8 cellular contexts compared by ENCODE assay signal in genomic region chr5:172868436-172868923, GRCh38. TPM values are rescaled to one million over a fixed set of nuclear protein-coding genes. Genes with fewer than 3 reads are reported as not detected.
DNase-seq lines count a peak whose midpoint lies in the region; ATAC-seq and TF ChIP-seq lines count a peak whose summit lies in the region.

No MANE protein-coding gene starts in this region.

- peaks cover 3% of the 10 kb centered on the region for H3K36me3 Mint-ChIP-seq in nephron (ENCODE audit: low read depth)
- no peaks in the 10 kb centered on the region for H3K36me3 Mint-ChIP-seq in activated CD4-positive, alpha-beta memory T cell treated with anti-CD3 and anti-CD28 coated beads, Interleukin-2, amount 10 ng/mL, durations not matched to agents 7 days and 5 days (ENCODE audit: low read depth)

- no peak overlapping the region for H3K9ac ChIP-seq in duodenal mucosa (ENCODE audit: low read depth in 1 of 2, low read length in 2 of 2)

- H3K9me3 Mint-ChIP-seq in nephron = no peaks in the 10 kb centered on the region
- no peaks in the 10 kb centered on the region for H3K9me3 Mint-ChIP-seq in activated CD4-positive, alpha-beta memory T cell treated with anti-CD3 and anti-CD28 coated beads, Interleukin-2, amount 10 ng/mL, durations not matched to agents 7 days and 5 days

- no peak for DNase-seq in left ventricle myocardium inferior
- DNase-seq in Right ventricle myocardium inferior (ENCODE audit: missing footprints) = no peak
- no peak for DNase-seq in aorta
- no peak for DNase-seq in activated CD4-positive, alpha-beta memory T cell treated with anti-CD3 and anti-CD28 coated beads, Interleukin-2, amount 10 ng/mL, durations not matched to agents 7 days and 5 days
- no peak for DNase-seq in NCI-H1092 treated with DMSO at 0.1 percent for 48 hours (lab: John Stamatoyannopoulos, UW)

- H3K9me3 ChIP-seq in left ventricle myocardium inferior (replicated peaks) = no peaks in the 10 kb centered on the region
- H3K9me3 ChIP-seq in duodenal mucosa (ENCODE audit: control insufficient read depth in 1 of 2, low read length in 2 of 2) = no peaks in the 10 kb centered on the region
- no peaks in the 10 kb centered on the region for H3K9me3 ChIP-seq in aorta (ENCODE audit: control insufficient read depth, low read length)

- H3K27ac Mint-ChIP-seq in nephron = peak overlapping the region in 2 of 3 experiments; percentile 73 to 75
- no peak overlapping the region for H3K27ac Mint-ChIP-seq in activated CD4-positive, alpha-beta memory T cell treated with anti-CD3 and anti-CD28 coated beads, Interleukin-2, amount 10 ng/mL, durations not matched to agents 7 days and 5 days

- H3K36me3 ChIP-seq in left ventricle myocardium inferior (no peaks in the 10 kb centered on the region), duodenal mucosa (ENCODE audit: control insufficient read depth in 1 of 2, insufficient read depth in 2 of 2, low read length in 2 of 2) (peaks cover 0 to 10% of the 10 kb centered on the region in 2 donors), aorta (ENCODE audit: control insufficient read depth in 1 of 2, insufficient read depth in 2 of 2, low read length in 1 of 2) (peaks cover 0 to 1% of the 10 kb centered on the region in 2 donors)

- POLR2A ChIA-PET in activated CD4-positive, alpha-beta memory T cell treated with anti-CD3 and anti-CD28 coated beads, Interleukin-2, amount 10 ng/mL, durations not matched to agents 7 days and 5 days (lab: Charles Lee) = no interaction called here

- WGBS in aorta, 2 donors = 32 to 37% methylated on average over 9 of the region's 9 CpGs

- ATAC-seq in Right ventricle myocardium inferior (no peak), aorta (ENCODE audit: low FRiP score) (no peak), HG03378 (IDR thresholded peaks at IDR 0.05; ENCODE audit: unreplicated experiment) (no peak)

- H3K4me1 ChIP-seq in left ventricle myocardium inferior = peaks cover 93% of the 10 kb centered on the region
- peaks cover 19 to 30% of the 10 kb centered on the region in 2 donors for H3K4me1 ChIP-seq in duodenal mucosa (ENCODE audit: control insufficient read depth in 1 of 2, insufficient read depth in 2 of 2, low read length in 2 of 2)
- H3K4me1 ChIP-seq in aorta (ENCODE audit: control insufficient read depth in 1 of 2, insufficient read depth in 2 of 2, low read length in 2 of 2) = peaks cover 3 to 4% of the 10 kb centered on the region in 2 donors

- peaks cover 44% of the 10 kb centered on the region for H3K4me1 Mint-ChIP-seq in nephron
- H3K4me1 Mint-ChIP-seq in activated CD4-positive, alpha-beta memory T cell treated with anti-CD3 and anti-CD28 coated beads, Interleukin-2, amount 10 ng/mL, durations not matched to agents 7 days and 5 days = peaks cover 10% of the 10 kb centered on the region

- H3K27me3 ChIP-seq in left ventricle myocardium inferior (ENCODE audit: low read depth) = no peaks in the 10 kb centered on the region
- no peaks in the 10 kb centered on the region for H3K27me3 ChIP-seq in duodenal mucosa (ENCODE audit: control insufficient read depth in 1 of 2, insufficient read depth in 2 of 2, low read length in 2 of 2)
- no peaks in the 10 kb centered on the region for H3K27me3 ChIP-seq in aorta (ENCODE audit: control insufficient read depth in 1 of 2, insufficient read depth in 2 of 2, low read length in 1 of 2)

- intact Hi-C loops in left ventricle myocardium inferior (cut with micrococcal nuclease) = loop anchor here (2.0 kb wide), 1 partner anchor 98 kb away; the partner anchor contains the start of gene DUSP1
- intact Hi-C loops in Right ventricle myocardium inferior (cut with DNase I) = no loop called here
- intact Hi-C loops in aorta (cut with DNase I) = loop anchor here in 1 of 2 donors (2.0 to 5.0 kb wide), 3 partner anchors 79 to 151 kb away; no protein-coding TSS in a partner anchor

- TF ChIP-seq CTCF in left ventricle myocardium inferior (IDR thresholded peaks at IDR 0.05; ENCODE audit: borderline replicate concordance) (no peak), nephron (IDR thresholded peaks at IDR 0.05; ENCODE audit: unreplicated experiment in 3 of 3) (no peak)

- CTCF ChIA-PET in activated CD4-positive, alpha-beta memory T cell treated with anti-CD3 and anti-CD28 coated beads, Interleukin-2, amount 10 ng/mL, durations not matched to agents 7 days and 5 days (lab: Charles Lee) = no interaction called here

- H3K4me3 ChIP-seq in left ventricle myocardium inferior (peak overlapping the region; percentile 26), duodenal mucosa (ENCODE audit: low read depth in 1 of 2, low read length in 2 of 2) (no peak overlapping the region), aorta (ENCODE audit: low read length in 2 of 2) (no peak overlapping the region)

- H3K27ac ChIP-seq in left ventricle myocardium inferior (replicated peaks) (peak overlapping the region; percentile 95), duodenal mucosa (ENCODE audit: low read depth, low read length) (peak overlapping the region; percentile 65), aorta (ENCODE audit: low read depth in 1 of 2, low read length in 2 of 2) (peak overlapping the region; percentile 80 to 91)

- no peaks in the 10 kb centered on the region for H3K27me3 Mint-ChIP-seq in nephron (ENCODE audit: low read depth)
- no peaks in the 10 kb centered on the region for H3K27me3 Mint-ChIP-seq in activated CD4-positive, alpha-beta memory T cell treated with anti-CD3 and anti-CD28 coated beads, Interleukin-2, amount 10 ng/mL, durations not matched to agents 7 days and 5 days

- H3K4me3 Mint-ChIP-seq in nephron = no peak overlapping the region
- no peak overlapping the region for H3K4me3 Mint-ChIP-seq in activated CD4-positive, alpha-beta memory T cell treated with anti-CD3 and anti-CD28 coated beads, Interleukin-2, amount 10 ng/mL, durations not matched to agents 7 days and 5 days

RNA-seq across cellular contexts. Expression of gene ERGIC1, which starts 34.4 kb away (rescaled TPM):
- total RNA-seq in left ventricle myocardium inferior (79.4 TPM), Right ventricle myocardium inferior (74.8 TPM), aorta (100 to 1,000 TPM; 135 to 170 TPM)
- polyA plus RNA-seq in aorta = 100 to 1,000 TPM; 122 to 125 TPM
- 10 to 100 TPM; 36.1 to 37.2 TPM for total RNA-seq in activated CD4-positive, alpha-beta memory T cell treated with anti-CD3 and anti-CD28 coated beads, Interleukin-2, amount 10 ng/mL, durations not matched to agents 7 days and 5 days
